In the genomic region with DNA sequence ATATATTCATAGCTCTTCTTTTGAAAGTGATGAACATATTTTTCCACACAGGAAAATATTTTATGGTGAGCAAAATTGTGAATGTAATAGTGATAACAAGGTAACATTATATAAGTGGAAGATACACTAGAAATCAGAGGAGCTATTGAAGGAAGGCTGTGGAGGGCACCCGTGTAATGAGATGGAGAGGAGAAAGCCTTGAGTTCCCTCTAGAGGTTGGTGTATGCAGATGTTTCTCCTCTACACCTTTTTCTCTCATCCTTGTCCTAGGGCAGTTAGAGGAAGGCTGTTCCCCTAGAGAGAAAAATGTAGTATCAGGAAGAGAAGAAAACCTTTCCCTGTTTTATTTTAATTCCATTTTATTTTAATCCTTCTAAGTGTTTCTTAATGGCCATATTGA, we compare ENCODE assay signal across 3 cellular contexts.
TF ChIP-seq lines count a peak whose summit lies in the region.

No MANE protein-coding gene starts in this region.

TF ChIP-seq in SK-N-SH, 30 proteins besides CTCF, POLR2A, EP300 and RAD21:
- TF ChIP-seq, protein P1, sequence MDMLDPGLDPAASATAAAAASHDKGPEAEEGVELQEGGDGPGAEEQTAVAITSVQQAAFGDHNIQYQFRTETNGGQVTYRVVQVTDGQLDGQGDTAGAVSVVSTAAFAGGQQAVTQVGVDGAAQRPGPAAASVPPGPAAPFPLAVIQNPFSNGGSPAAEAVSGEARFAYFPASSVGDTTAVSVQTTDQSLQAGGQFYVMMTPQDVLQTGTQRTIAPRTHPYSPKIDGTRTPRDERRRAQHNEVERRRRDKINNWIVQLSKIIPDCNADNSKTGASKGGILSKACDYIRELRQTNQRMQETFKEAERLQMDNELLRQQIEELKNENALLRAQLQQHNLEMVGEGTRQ (IDR thresholded peaks at IDR 0.05; ENCODE audit: borderline replicate concordance, low read depth, low read length): no peak
TF ChIP-seq in SK-N-SH: peak in this region for 0.

TF ChIP-seq in SK-N-SH treated with all-trans-retinoic acid at 6 μM for 48 hours, 23 proteins besides CTCF, POLR2A, EP300 and RAD21 (continues in another document):
- TF ChIP-seq ISL1 (CRISPR knock-in tag; IDR thresholded peaks at IDR 0.05): no peak
- TF ChIP-seq ZFP30 (CRISPR knock-in tag; IDR thresholded peaks at IDR 0.05): no peak
- TF ChIP-seq OSR1 (CRISPR knock-in tag; IDR thresholded peaks at IDR 0.05): no peak
- no peak for TF ChIP-seq ZC3H10 (CRISPR knock-in tag; IDR thresholded peaks at IDR 0.05)
- TF ChIP-seq, protein P2, sequence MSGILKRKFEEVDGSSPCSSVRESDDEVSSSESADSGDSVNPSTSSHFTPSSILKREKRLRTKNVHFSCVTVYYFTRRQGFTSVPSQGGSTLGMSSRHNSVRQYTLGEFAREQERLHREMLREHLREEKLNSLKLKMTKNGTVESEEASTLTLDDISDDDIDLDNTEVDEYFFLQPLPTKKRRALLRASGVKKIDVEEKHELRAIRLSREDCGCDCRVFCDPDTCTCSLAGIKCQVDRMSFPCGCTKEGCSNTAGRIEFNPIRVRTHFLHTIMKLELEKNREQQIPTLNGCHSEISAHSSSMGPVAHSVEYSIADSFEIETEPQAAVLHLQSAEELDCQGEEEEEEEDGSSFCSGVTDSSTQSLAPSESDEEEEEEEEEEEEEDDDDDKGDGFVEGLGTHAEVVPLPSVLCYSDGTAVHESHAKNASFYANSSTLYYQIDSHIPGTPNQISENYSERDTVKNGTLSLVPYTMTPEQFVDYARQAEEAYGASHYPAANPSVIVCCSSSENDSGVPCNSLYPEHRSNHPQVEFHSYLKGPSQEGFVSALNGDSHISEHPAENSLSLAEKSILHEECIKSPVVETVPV (CRISPR knock-in tag; IDR thresholded peaks at IDR 0.05): no peak
- TF ChIP-seq CSDC2 (CRISPR knock-in tag; IDR thresholded peaks at IDR 0.05): no peak
- TF ChIP-seq, protein P3, sequence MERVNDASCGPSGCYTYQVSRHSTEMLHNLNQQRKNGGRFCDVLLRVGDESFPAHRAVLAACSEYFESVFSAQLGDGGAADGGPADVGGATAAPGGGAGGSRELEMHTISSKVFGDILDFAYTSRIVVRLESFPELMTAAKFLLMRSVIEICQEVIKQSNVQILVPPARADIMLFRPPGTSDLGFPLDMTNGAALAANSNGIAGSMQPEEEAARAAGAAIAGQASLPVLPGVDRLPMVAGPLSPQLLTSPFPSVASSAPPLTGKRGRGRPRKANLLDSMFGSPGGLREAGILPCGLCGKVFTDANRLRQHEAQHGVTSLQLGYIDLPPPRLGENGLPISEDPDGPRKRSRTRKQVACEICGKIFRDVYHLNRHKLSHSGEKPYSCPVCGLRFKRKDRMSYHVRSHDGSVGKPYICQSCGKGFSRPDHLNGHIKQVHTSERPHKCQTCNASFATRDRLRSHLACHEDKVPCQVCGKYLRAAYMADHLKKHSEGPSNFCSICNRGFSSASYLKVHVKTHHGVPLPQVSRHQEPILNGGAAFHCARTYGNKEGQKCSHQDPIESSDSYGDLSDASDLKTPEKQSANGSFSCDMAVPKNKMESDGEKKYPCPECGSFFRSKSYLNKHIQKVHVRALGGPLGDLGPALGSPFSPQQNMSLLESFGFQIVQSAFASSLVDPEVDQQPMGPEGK (CRISPR knock-in tag; IDR thresholded peaks at IDR 0.05; ENCODE audit: borderline replicate concordance): no peak
- no peak for TF ChIP-seq ZNF565 (CRISPR knock-in tag; conservative IDR thresholded peaks at IDR 0.05; ENCODE audit: low read depth)
- no peak for TF ChIP-seq BACH2 (CRISPR knock-in tag; IDR thresholded peaks at IDR 0.05; ENCODE audit: borderline replicate concordance)
- TF ChIP-seq ZFP3 (CRISPR knock-in tag; IDR thresholded peaks at IDR 0.05): no peak
- no peak for TF ChIP-seq GLIS3 (CRISPR knock-in tag; IDR thresholded peaks at IDR 0.05)
- no peak for TF ChIP-seq ZNF70 (CRISPR knock-in tag; IDR thresholded peaks at IDR 0.05)
- no peak for TF ChIP-seq ZNF8 (CRISPR knock-in tag; IDR thresholded peaks at IDR 0.05)
- no peak for TF ChIP-seq ARNTL (CRISPR knock-in tag; IDR thresholded peaks at IDR 0.05; ENCODE audit: borderline replicate concordance, low read depth)
- no peak for TF ChIP-seq RARB (CRISPR knock-in tag; IDR thresholded peaks at IDR 0.05)
- TF ChIP-seq, protein P4, sequence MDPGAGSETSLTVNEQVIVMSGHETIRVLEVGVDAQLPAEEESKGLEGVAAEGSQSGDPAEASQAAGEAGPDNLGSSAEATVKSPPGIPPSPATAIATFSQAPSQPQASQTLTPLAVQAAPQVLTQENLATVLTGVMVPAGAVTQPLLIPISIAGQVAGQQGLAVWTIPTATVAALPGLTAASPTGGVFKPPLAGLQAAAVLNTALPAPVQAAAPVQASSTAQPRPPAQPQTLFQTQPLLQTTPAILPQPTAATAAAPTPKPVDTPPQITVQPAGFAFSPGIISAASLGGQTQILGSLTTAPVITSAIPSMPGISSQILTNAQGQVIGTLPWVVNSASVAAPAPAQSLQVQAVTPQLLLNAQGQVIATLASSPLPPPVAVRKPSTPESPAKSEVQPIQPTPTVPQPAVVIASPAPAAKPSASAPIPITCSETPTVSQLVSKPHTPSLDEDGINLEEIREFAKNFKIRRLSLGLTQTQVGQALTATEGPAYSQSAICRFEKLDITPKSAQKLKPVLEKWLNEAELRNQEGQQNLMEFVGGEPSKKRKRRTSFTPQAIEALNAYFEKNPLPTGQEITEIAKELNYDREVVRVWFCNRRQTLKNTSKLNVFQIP (CRISPR knock-in tag; IDR thresholded peaks at IDR 0.05; ENCODE audit: borderline replicate concordance, low read depth): no peak
- TF ChIP-seq, protein P5, sequence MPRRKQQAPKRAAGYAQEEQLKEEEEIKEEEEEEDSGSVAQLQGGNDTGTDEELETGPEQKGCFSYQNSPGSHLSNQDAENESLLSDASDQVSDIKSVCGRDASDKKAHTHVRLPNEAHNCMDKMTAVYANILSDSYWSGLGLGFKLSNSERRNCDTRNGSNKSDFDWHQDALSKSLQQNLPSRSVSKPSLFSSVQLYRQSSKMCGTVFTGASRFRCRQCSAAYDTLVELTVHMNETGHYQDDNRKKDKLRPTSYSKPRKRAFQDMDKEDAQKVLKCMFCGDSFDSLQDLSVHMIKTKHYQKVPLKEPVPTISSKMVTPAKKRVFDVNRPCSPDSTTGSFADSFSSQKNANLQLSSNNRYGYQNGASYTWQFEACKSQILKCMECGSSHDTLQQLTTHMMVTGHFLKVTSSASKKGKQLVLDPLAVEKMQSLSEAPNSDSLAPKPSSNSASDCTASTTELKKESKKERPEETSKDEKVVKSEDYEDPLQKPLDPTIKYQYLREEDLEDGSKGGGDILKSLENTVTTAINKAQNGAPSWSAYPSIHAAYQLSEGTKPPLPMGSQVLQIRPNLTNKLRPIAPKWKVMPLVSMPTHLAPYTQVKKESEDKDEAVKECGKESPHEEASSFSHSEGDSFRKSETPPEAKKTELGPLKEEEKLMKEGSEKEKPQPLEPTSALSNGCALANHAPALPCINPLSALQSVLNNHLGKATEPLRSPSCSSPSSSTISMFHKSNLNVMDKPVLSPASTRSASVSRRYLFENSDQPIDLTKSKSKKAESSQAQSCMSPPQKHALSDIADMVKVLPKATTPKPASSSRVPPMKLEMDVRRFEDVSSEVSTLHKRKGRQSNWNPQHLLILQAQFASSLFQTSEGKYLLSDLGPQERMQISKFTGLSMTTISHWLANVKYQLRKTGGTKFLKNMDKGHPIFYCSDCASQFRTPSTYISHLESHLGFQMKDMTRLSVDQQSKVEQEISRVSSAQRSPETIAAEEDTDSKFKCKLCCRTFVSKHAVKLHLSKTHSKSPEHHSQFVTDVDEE (CRISPR knock-in tag; IDR thresholded peaks at IDR 0.05): no peak

TF ChIP-seq in endothelial cell of umbilical vein, 7 proteins besides CTCF, POLR2A, EP300 and RAD21:
- TF ChIP-seq GATA2 (IDR thresholded peaks at IDR 0.05; ENCODE audit: insufficient read depth, insufficient read length, low read depth, low read length) (no peak), EZH2 (IDR thresholded peaks at IDR 0.05; ENCODE audit: borderline replicate concordance, low read depth, low read length, severe bottlenecking) (no peak), POLR2AphosphoS5 (IDR thresholded peaks at IDR 0.05; ENCODE audit: insufficient read depth, low read depth, low read length) (no peak), FOS (IDR thresholded peaks at IDR 0.05; ENCODE audit: borderline replicate concordance, insufficient read depth, low read length) (no peak), JUN (IDR thresholded peaks at IDR 0.05; ENCODE audit: borderline replicate concordance, insufficient read depth, insufficient read length, low read depth) (no peak), MYC (IDR thresholded peaks at IDR 0.05; ENCODE audit: low read depth, low read length) (no peak)
- TF ChIP-seq, protein P6, sequence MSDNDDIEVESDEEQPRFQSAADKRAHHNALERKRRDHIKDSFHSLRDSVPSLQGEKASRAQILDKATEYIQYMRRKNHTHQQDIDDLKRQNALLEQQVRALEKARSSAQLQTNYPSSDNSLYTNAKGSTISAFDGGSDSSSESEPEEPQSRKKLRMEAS (IDR thresholded peaks at IDR 0.05; ENCODE audit: insufficient read depth, insufficient read length): no peak
